ENCODE assay signal across 9 cellular contexts in genomic region chr17:83119987-83120864, GRCh38. TPM values are rescaled to one million over a fixed set of nuclear protein-coding genes. Genes with fewer than 3 reads are reported as not detected.
DNase-seq lines count a peak whose midpoint lies in the region; ATAC-seq and TF ChIP-seq lines count a peak whose summit lies in the region.
"Had no signal": no experiment of that assay in that cellular context is flagged by ENCODE, and none has a peak within 500 bp of the region (broad histone marks: within the 10 kb centered on the region; RNA-seq: fewer than 3 reads in every experiment).

No MANE protein-coding gene starts in this region.

- H3K4me2 ChIP-seq in smooth muscle cell = peak overlapping the region; percentile 68

- 10% methylated on average over 22 of the region's 25 CpGs for WGBS in smooth muscle cell (ENCODE audit: low lambda C conversion rate)

- no peaks in the 10 kb centered on the region for H3K79me2 ChIP-seq in smooth muscle cell (ENCODE audit: low read depth)

- no peak for DNase-seq in activated naive CD4-positive, alpha-beta T cell treated with anti-CD3 and anti-CD28 coated beads for 36 hours
- DNase-seq in activated naive CD4-positive, alpha-beta T cell treated with Interleukin-2 at 50 U/mL for 16 hours = no peak
- DNase-seq in smooth muscle cell (lab: John Stamatoyannopoulos, UW; ENCODE audit: unreplicated experiment) (no peak), coronary artery (ENCODE audit: low spot score) (no peak), DMS79 treated with DMSO at 0.1 percent for 48 hours (lab: John Stamatoyannopoulos, UW) (no peak), NCI-H2171 treated with DMSO at 0.1 percent for 48 hours (lab: John Stamatoyannopoulos, UW) (no peak)
- DNase-seq: heart right ventricle had no signal

- H3K9ac ChIP-seq in smooth muscle cell (ENCODE audit: low read depth) = no peak overlapping the region

- TF ChIP-seq CTCF in smooth muscle cell (IDR thresholded peaks at IDR 0.05; ENCODE audit: borderline replicate concordance, insufficient read depth, poor library complexity, severe bottlenecking) (no peak), coronary artery (IDR thresholded peaks at IDR 0.05) (no peak)

- no peaks in the 10 kb centered on the region for H3F3A ChIP-seq in smooth muscle cell (ENCODE audit: low read depth)

- ATAC-seq in HG03565 (IDR thresholded peaks at IDR 0.05; ENCODE audit: unreplicated experiment) = peak; percentile 53

- peaks cover 28% of the 10 kb centered on the region for H3K27me3 ChIP-seq in smooth muscle cell (ENCODE audit: low read depth)

- H3K27ac Mint-ChIP-seq in activated naive CD4-positive, alpha-beta T cell treated with anti-CD3 and anti-CD28 coated beads for 36 hours = no peak overlapping the region
- H3K27ac Mint-ChIP-seq in activated naive CD8-positive, alpha-beta T cell = no peak overlapping the region

- no peaks in the 10 kb centered on the region for H3K9me3 ChIP-seq in smooth muscle cell (replicated peaks; ENCODE audit: low read depth)
- H3K9me3 ChIP-seq: heart right ventricle had no signal

- H3K9me3 Mint-ChIP-seq in activated naive CD4-positive, alpha-beta T cell treated with anti-CD3 and anti-CD28 coated beads for 36 hours = no peaks in the 10 kb centered on the region
- H3K9me3 Mint-ChIP-seq in activated naive CD8-positive, alpha-beta T cell (ENCODE audit: low read depth) = no peaks in the 10 kb centered on the region

- H3K27me3 Mint-ChIP-seq in activated naive CD4-positive, alpha-beta T cell treated with anti-CD3 and anti-CD28 coated beads for 36 hours (ENCODE audit: low read depth) = peaks cover 15% of the 10 kb centered on the region
- peaks cover 14% of the 10 kb centered on the region for H3K27me3 Mint-ChIP-seq in activated naive CD8-positive, alpha-beta T cell

- H3K4me3 ChIP-seq in smooth muscle cell = peak overlapping the region; percentile 26
- H3K4me3 ChIP-seq in coronary artery = no peak overlapping the region
- H3K4me3 ChIP-seq: heart right ventricle had no signal

- no peaks in the 10 kb centered on the region for H4K20me1 ChIP-seq in smooth muscle cell (ENCODE audit: low read depth)

- CTCF ChIA-PET in activated naive CD4-positive, alpha-beta T cell treated with anti-CD3 and anti-CD28 coated beads for 36 hours (lab: Charles Lee) = no interaction called here

- H2AFZ ChIP-seq in smooth muscle cell (ENCODE audit: low read depth) = no peak overlapping the region

- peaks cover 8% of the 10 kb centered on the region for H3K4me1 ChIP-seq in smooth muscle cell (ENCODE audit: low read depth)

- no peaks in the 10 kb centered on the region for H3K36me3 Mint-ChIP-seq in activated naive CD4-positive, alpha-beta T cell treated with anti-CD3 and anti-CD28 coated beads for 36 hours (ENCODE audit: low read depth)
- no peaks in the 10 kb centered on the region for H3K36me3 Mint-ChIP-seq in activated naive CD8-positive, alpha-beta T cell

- peaks cover 10% of the 10 kb centered on the region for H3K4me1 Mint-ChIP-seq in activated naive CD4-positive, alpha-beta T cell treated with anti-CD3 and anti-CD28 coated beads for 36 hours (ENCODE audit: low read depth)
- peaks cover 24% of the 10 kb centered on the region for H3K4me1 Mint-ChIP-seq in activated naive CD8-positive, alpha-beta T cell (ENCODE audit: low read depth)

- intact Hi-C loops in activated naive CD4-positive, alpha-beta T cell treated with anti-CD3 and anti-CD28 coated beads for 36 hours (cut with micrococcal nuclease) = no loop called here

- H3K36me3 ChIP-seq in smooth muscle cell (ENCODE audit: low read depth) = no peaks in the 10 kb centered on the region
- H3K36me3 ChIP-seq: heart right ventricle had no signal

- H3K4me3 Mint-ChIP-seq in activated naive CD4-positive, alpha-beta T cell treated with anti-CD3 and anti-CD28 coated beads for 36 hours = peak overlapping the region; percentile 3
- peak overlapping the region; percentile 67 for H3K4me3 Mint-ChIP-seq in activated naive CD8-positive, alpha-beta T cell

- H3K27ac ChIP-seq in smooth muscle cell (ENCODE audit: low read depth) = no peak overlapping the region
- H3K27ac ChIP-seq in coronary artery = no peak overlapping the region
- H3K27ac ChIP-seq: heart right ventricle had no signal

RNA-seq across cellular contexts. Expression of gene METRNL, which starts 40.8 kb away (rescaled TPM):
- 10 to 100 TPM; 14.4 to 15.2 TPM for total RNA-seq in activated naive CD4-positive, alpha-beta T cell treated with anti-CD3 and anti-CD28 coated beads for 36 hours
- 48.3 and 55.6 TPM in 2 replicates for total RNA-seq in smooth muscle cell
- 98.1 and 101 TPM in 2 replicates for polyA plus RNA-seq in smooth muscle cell
